In genomic region chr15:67559158-67559557, GRCh38 we compare ENCODE assay signal across 20 cellular contexts.
"Had no signal": no experiment of that assay in that cellular context is flagged by ENCODE, and none has a peak within 500 bp of the region (broad histone marks: within the 10 kb centered on the region; RNA-seq: fewer than 3 reads in every experiment).

No MANE protein-coding gene starts in this region.

- FAIRE-seq: endothelial cell of umbilical vein, small intestine had no signal

- H3K9me3 Mint-ChIP-seq: activated CD4-positive, alpha-beta memory T cell treated with anti-CD3 and anti-CD28 coated beads for 36 hours; immature natural killer cell had no signal

- DNase-seq: activated CD4-positive, alpha-beta memory T cell treated with anti-CD3 and anti-CD28 coated beads for 36 hours; activated CD4-positive, alpha-beta T cell treated with anti-CD3 and anti-CD28 coated beads for 48 hours; activated effector memory CD4-positive, alpha-beta T cell treated with anti-CD3 and anti-CD28 coated beads, Interleukin-2, amount 50 U/mL, for 16 hours; activated naive CD4-positive, alpha-beta T cell treated with anti-CD3 and anti-CD28 coated beads, Interleukin-2, amount 50 U/mL, for 16 hours; activated T-cell treated with anti-CD3 and anti-CD28 coated beads, Interleukin-2, amount 50 U/mL, for 72 hours; anterior cingulate cortex; brain microvascular endothelial cell; central memory CD4-positive, alpha-beta T cell; effector memory CD4-positive, alpha-beta T cell; foreskin melanocyte; glutamatergic neuron; immature natural killer cell; lower lobe of right lung; mucosa of descending colon; occipital lobe; small intestine; stomach had no signal

- H3K27me3 Mint-ChIP-seq: activated CD4-positive, alpha-beta memory T cell treated with anti-CD3 and anti-CD28 coated beads for 36 hours; stimulated activated memory B cell treated with anti-CD40 and anti-IgM and Interleukin-4, amounts not matched to agents 10 μg/mL and 1 μg/mL and 100 μg/mL, for 72 hours had no signal

- H3K4me3 Mint-ChIP-seq: activated CD4-positive, alpha-beta memory T cell treated with anti-CD3 and anti-CD28 coated beads for 36 hours; activated T-cell treated with anti-CD3 and anti-CD28 coated beads, Interleukin-2, amount 50 U/mL, for 72 hours; immature natural killer cell; neural crest cell; stimulated activated memory B cell treated with anti-CD40 and anti-IgM and Interleukin-4, amounts not matched to agents 10 μg/mL and 1 μg/mL and 100 μg/mL, for 72 hours had no signal

- H3K27ac Mint-ChIP-seq: activated CD4-positive, alpha-beta memory T cell treated with anti-CD3 and anti-CD28 coated beads for 36 hours; activated T-cell treated with anti-CD3 and anti-CD28 coated beads, Interleukin-2, amount 50 U/mL, for 72 hours; stimulated activated memory B cell treated with anti-CD40 and anti-IgM and Interleukin-4, amounts not matched to agents 10 μg/mL and 1 μg/mL and 100 μg/mL, for 72 hours had no signal
